Comparison of ENCODE assay signal across 1 cellular context in genomic region chr16:56919099-56919800, GRCh38.
TF ChIP-seq lines count a peak whose summit lies in the region.

No MANE protein-coding gene starts in this region.

TF ChIP-seq in HepG2, 621 proteins besides CTCF, POLR2A, EP300 and RAD21 (continued from another document):
- TF ChIP-seq ZNF10 (CRISPR knock-in tag; IDR thresholded peaks at IDR 0.05; ENCODE audit: borderline replicate concordance, low read depth) (peak; percentile 58; the same call in 1 of the 2 replicates), ZNF605 (CRISPR knock-in tag; IDR thresholded peaks at IDR 0.05) (peak; percentile 57; the same call in 1 of the 2 replicates), ZNF792 (CRISPR knock-in tag; IDR thresholded peaks at IDR 0.05) (peak; percentile 74; the same call in 1 of the 2 replicates), MIER2 (CRISPR knock-in tag; IDR thresholded peaks at IDR 0.05) (peak; percentile 80; the same call in 1 of the 2 replicates), PREB (CRISPR knock-in tag; IDR thresholded peaks at IDR 0.05) (0 out of 2 replicates have a peak, but pooled peaks have one; percentile 11), NBN (conservative IDR thresholded peaks at IDR 0.05) (no peak), NKX3-1 (CRISPR knock-in tag; IDR thresholded peaks at IDR 0.05) (peak; percentile 70; the same call in 1 of the 2 replicates), ZSCAN22 (CRISPR knock-in tag; IDR thresholded peaks at IDR 0.05) (no peak), PITX1 (CRISPR knock-in tag; IDR thresholded peaks at IDR 0.05) (peak; percentile 86; the same call in 1 of the 2 replicates), AGO1 (IDR thresholded peaks at IDR 0.05; ENCODE audit: low read depth, low read length, poor library complexity, severe bottlenecking) (no peak), ZNF441 (CRISPR knock-in tag; IDR thresholded peaks at IDR 0.05; ENCODE audit: borderline replicate concordance) (peak; percentile 74), NR2F2 (IDR thresholded peaks at IDR 0.05; ENCODE audit: borderline replicate concordance, low read depth) (peak; percentile 92), KDM2A (CRISPR knock-in tag; IDR thresholded peaks at IDR 0.05; ENCODE audit: borderline replicate concordance, low read depth) (0 out of 2 replicates have a peak, but pooled peaks have one; percentile 36), FOXM1 (CRISPR knock-in tag; IDR thresholded peaks at IDR 0.05) (no peak), MAF1 (CRISPR knock-in tag; IDR thresholded peaks at IDR 0.05; ENCODE audit: borderline replicate concordance) (no peak), PHF21A (CRISPR knock-in tag; IDR thresholded peaks at IDR 0.05) (peak; percentile 85), ZNF768 (CRISPR knock-in tag; IDR thresholded peaks at IDR 0.05) (peak; percentile 52; the same call in 1 of the 2 replicates), NFYB (CRISPR knock-in tag; IDR thresholded peaks at IDR 0.05) (no peak), SP2 (CRISPR knock-in tag; IDR thresholded peaks at IDR 0.05) (no peak), ZNF207 (IDR thresholded peaks at IDR 0.05; ENCODE audit: borderline replicate concordance) (no peak), FOXK1 (CRISPR knock-in tag; IDR thresholded peaks at IDR 0.05; ENCODE audit: borderline replicate concordance, low read depth) (peak; percentile 79; the same call in 1 of the 2 replicates), ZMAT3 (CRISPR knock-in tag; conservative IDR thresholded peaks at IDR 0.05) (peak; percentile 64; the same call in 1 of the 2 replicates), ZFP62 (CRISPR knock-in tag; IDR thresholded peaks at IDR 0.05) (no peak), FOXA3 (CRISPR knock-in tag; IDR thresholded peaks at IDR 0.05) (peak; percentile 94), SRSF9 (IDR thresholded peaks at IDR 0.05; ENCODE audit: borderline replicate concordance, insufficient read depth, low read depth, low read length, poor library complexity, severe bottlenecking) (no peak), MEIS1 (CRISPR knock-in tag; IDR thresholded peaks at IDR 0.05; ENCODE audit: borderline replicate concordance) (0 out of 2 replicates have a peak, but pooled peaks have one; percentile 53), RNF2 (conservative IDR thresholded peaks at IDR 0.05; ENCODE audit: low read depth) (0 out of 2 replicates have a peak, but pooled peaks have one; percentile 23), ZNF629 (CRISPR knock-in tag; conservative IDR thresholded peaks at IDR 0.05) (peak; percentile 21; the same call in 1 of the 2 replicates), ATAD3A (CRISPR knock-in tag; IDR thresholded peaks at IDR 0.05) (no peak), PCBP1 (IDR thresholded peaks at IDR 0.05; ENCODE audit: borderline replicate concordance, low read depth, low read length) (no peak), ZNF589 (CRISPR knock-in tag; conservative IDR thresholded peaks at IDR 0.05) (peak; percentile 82; the same call in 1 of the 2 replicates), ZNF550 (CRISPR knock-in tag; IDR thresholded peaks at IDR 0.05; ENCODE audit: borderline replicate concordance) (no peak), SKI (IDR thresholded peaks at IDR 0.05; ENCODE audit: partially characterized antibody) (peak; percentile 68), NFE2 (CRISPR knock-in tag; IDR thresholded peaks at IDR 0.05) (no peak), TAF1 (CRISPR knock-in tag; IDR thresholded peaks at IDR 0.05) (peak; percentile 40; the same call in 1 of the 2 replicates), ZNF280B (CRISPR knock-in tag; IDR thresholded peaks at IDR 0.05; ENCODE audit: borderline replicate concordance) (peak; percentile 59; the same call in 1 of the 2 replicates), ZNF136 (CRISPR knock-in tag; IDR thresholded peaks at IDR 0.05; ENCODE audit: low read depth) (no peak), TRAFD1 (CRISPR knock-in tag; IDR thresholded peaks at IDR 0.05; ENCODE audit: borderline replicate concordance) (no peak), KDM6A (CRISPR knock-in tag; IDR thresholded peaks at IDR 0.05; ENCODE audit: low read depth) (peak; percentile 98), ZNF317 (CRISPR knock-in tag; IDR thresholded peaks at IDR 0.05) (peak; percentile 46; the same call in 1 of the 2 replicates), HMGA1 (CRISPR knock-in tag; conservative IDR thresholded peaks at IDR 0.05) (no peak), FOXP1 (IDR thresholded peaks at IDR 0.05) (no peak), FOXP1 (CRISPR knock-in tag; IDR thresholded peaks at IDR 0.05) (peak; percentile 91), ZNF251 (CRISPR knock-in tag; IDR thresholded peaks at IDR 0.05) (no peak), NR2F6 (IDR thresholded peaks at IDR 0.05) (peak; percentile 89), NR2F6 (CRISPR knock-in tag; IDR thresholded peaks at IDR 0.05) (peak; percentile 94), PAWR (CRISPR knock-in tag; IDR thresholded peaks at IDR 0.05; ENCODE audit: borderline replicate concordance) (peak; percentile 51; the same call in 1 of the 2 replicates), ZNF30 (CRISPR knock-in tag; IDR thresholded peaks at IDR 0.05) (no peak), ZNF564 (CRISPR knock-in tag; IDR thresholded peaks at IDR 0.05) (peak; percentile 88; the same call in 1 of the 2 replicates), HNRNPLL (IDR thresholded peaks at IDR 0.05; ENCODE audit: low read depth, low read length, poor library complexity, severe bottlenecking) (no peak), EZH2 (conservative IDR thresholded peaks at IDR 0.05; ENCODE audit: low read depth, low read length) (no peak), ZMYM4 (CRISPR knock-in tag; IDR thresholded peaks at IDR 0.05) (peak; percentile 93), ZBTB7A (CRISPR knock-in tag; IDR thresholded peaks at IDR 0.05) (peak; percentile 91; the same call in 1 of the 2 replicates), TARDBP (CRISPR knock-in tag; IDR thresholded peaks at IDR 0.05) (peak; percentile 96; the same call in 1 of the 2 replicates), MED1 (CRISPR knock-in tag; IDR thresholded peaks at IDR 0.05) (peak; percentile 84), ZNF20 (CRISPR knock-in tag; IDR thresholded peaks at IDR 0.05) (no peak), ZSCAN30 (CRISPR knock-in tag; IDR thresholded peaks at IDR 0.05) (no peak), HDAC1 (CRISPR knock-in tag; IDR thresholded peaks at IDR 0.05) (peak; percentile 97), TCF7L2 (IDR thresholded peaks at IDR 0.05; ENCODE audit: low read depth, low read length) (no peak), MAX (IDR thresholded peaks at IDR 0.05) (peak; percentile 95)
- TF ChIP-seq, protein P1, sequence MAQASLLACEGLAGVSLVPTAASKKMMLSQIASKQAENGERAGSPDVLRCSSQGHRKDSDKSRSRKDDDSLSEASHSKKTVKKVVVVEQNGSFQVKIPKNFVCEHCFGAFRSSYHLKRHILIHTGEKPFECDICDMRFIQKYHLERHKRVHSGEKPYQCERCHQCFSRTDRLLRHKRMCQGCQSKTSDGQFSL (CRISPR knock-in tag; IDR thresholded peaks at IDR 0.05) = no peak
- TF ChIP-seq, protein P2, sequence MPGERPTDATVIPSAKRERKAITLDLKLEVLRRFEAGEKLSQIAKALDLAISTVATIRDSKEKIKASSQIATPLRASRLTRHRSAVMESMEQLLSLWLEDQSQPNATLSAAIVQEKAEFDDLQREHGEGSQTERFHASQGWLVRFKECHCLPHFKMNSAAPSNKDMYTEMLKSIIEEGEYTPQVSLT (CRISPR knock-in tag; IDR thresholded peaks at IDR 0.05; ENCODE audit: borderline replicate concordance, low read depth) = no peak
- TF ChIP-seq, protein P3, sequence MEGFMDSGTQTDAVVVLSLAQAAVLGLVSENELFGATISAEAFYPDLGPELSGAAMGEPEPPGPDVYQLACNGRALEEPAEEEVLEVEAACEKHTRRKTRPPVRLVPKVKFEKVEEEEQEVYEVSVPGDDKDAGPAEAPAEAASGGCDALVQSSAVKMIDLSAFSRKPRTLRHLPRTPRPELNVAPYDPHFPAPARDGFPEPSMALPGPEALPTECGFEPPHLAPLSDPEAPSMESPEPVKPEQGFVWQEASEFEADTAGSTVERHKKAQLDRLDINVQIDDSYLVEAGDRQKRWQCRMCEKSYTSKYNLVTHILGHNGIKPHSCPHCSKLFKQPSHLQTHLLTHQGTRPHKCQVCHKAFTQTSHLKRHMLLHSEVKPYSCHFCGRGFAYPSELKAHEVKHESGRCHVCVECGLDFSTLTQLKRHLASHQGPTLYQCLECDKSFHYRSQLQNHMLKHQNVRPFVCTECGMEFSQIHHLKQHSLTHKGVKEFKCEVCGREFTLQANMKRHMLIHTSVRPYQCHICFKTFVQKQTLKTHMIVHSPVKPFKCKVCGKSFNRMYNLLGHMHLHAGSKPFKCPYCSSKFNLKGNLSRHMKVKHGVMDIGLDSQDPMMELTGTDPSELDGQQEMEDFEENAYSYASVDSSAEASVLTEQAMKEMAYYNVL (CRISPR knock-in tag; IDR thresholded peaks at IDR 0.05; ENCODE audit: borderline replicate concordance) = peak; percentile 89; the same call in 1 of the 2 replicates
- TF ChIP-seq, protein P4, sequence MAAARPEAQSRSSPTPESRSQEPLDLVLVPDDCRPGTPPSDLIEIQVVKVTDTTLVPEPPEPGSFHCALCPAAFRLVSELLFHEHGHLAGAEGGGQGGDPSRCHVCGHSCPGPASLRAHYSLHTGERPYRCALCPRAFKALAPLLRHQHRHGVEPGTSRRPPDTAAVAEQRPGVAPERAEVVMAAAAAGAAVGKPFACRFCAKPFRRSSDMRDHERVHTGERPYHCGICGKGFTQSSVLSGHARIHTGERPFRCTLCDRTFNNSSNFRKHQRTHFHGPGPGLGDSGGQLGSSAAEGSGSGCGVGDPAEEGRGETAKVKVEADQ (CRISPR knock-in tag; IDR thresholded peaks at IDR 0.05; ENCODE audit: borderline replicate concordance) = no peak
- TF ChIP-seq, protein P5, sequence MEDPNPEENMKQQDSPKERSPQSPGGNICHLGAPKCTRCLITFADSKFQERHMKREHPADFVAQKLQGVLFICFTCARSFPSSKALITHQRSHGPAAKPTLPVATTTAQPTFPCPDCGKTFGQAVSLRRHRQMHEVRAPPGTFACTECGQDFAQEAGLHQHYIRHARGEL (CRISPR knock-in tag; IDR thresholded peaks at IDR 0.05) = peak; percentile 60; the same call in 1 of the 2 replicates
TF ChIP-seq in HepG2: peak in this region for 285.
